Comparison of ENCODE assay signal across 38 cellular contexts in genomic region chr4:69484011-69484410, GRCh38. TPM values are rescaled to one million over a fixed set of nuclear protein-coding genes. Genes with fewer than 3 reads are reported as not detected.
"Had no signal": no experiment of that assay in that cellular context is flagged by ENCODE, and none has a peak within 500 bp of the region (broad histone marks: within the 10 kb centered on the region; RNA-seq: fewer than 3 reads in every experiment).

No MANE protein-coding gene starts in this region.

- H3K27ac ChIP-seq: adrenal gland, body of pancreas, brain microvascular endothelial cell, breast epithelium, VCaP had no signal

- H3K36me3 Mint-ChIP-seq: activated CD4-positive, alpha-beta memory T cell treated with anti-CD3 and anti-CD28 coated beads for 36 hours; activated naive CD4-positive, alpha-beta T cell treated with anti-CD3 and anti-CD28 coated beads, Interleukin-2, amount 50 U/mL, for 72 hours; activated naive CD8-positive, alpha-beta T cell treated with anti-CD3 and anti-CD28 coated beads for 36 hours had no signal

- H3K9me3 Mint-ChIP-seq: activated CD4-positive, alpha-beta memory T cell treated with anti-CD3 and anti-CD28 coated beads for 36 hours; activated CD4-positive, alpha-beta T cell treated with anti-CD3 and anti-CD28 coated beads, Interleukin-2, amount 10 ng/mL, durations not matched to agents 24 days and 14 days; activated CD8-positive, alpha-beta T cell treated with anti-CD3 and anti-CD28 coated beads for 36 hours; activated naive CD8-positive, alpha-beta T cell treated with anti-CD3 and anti-CD28 coated beads for 36 hours; activated T-cell treated with anti-CD3 and anti-CD28 coated beads, Interleukin-2, amount 50 U/mL, for 4 hours; activated T-helper 1 cell treated with anti-CD3 and anti-CD28 coated beads, Interleukin-12 subunit alpha, Interleukin-12 subunit beta, Interleukin-2, Interleukin-4 antibody, amounts not matched to agents 30 ng/mL and 10 ng/mL and 1 ng/mL, durations not matched to agents 14 hours and 24 hours and 36 hours; T-helper 1 cell treated with Interleukin-12 subunit alpha and Interleukin-12 subunit beta and Interleukin-4 antibody, amounts not matched to agents 30 μg/mL and 1 μg/mL, for 36 hours; T-helper 2 cell treated with Interferon-gamma antibody and Interleukin-4, amounts not matched to agents 5 μg/mL and 100 μg/mL, for 36 hours had no signal

- H3K4me3 Mint-ChIP-seq: activated B cell treated with CpG ODN at 0.5 μM for 24 hours; activated CD4-positive, alpha-beta memory T cell treated with anti-CD3 and anti-CD28 coated beads for 36 hours; activated CD4-positive, alpha-beta T cell treated with anti-CD3 and anti-CD28 coated beads, Interleukin-2, amount 10 ng/mL, durations not matched to agents 24 days and 14 days; activated CD8-positive, alpha-beta T cell treated with anti-CD3 and anti-CD28 coated beads for 36 hours; activated naive CD4-positive, alpha-beta T cell treated with anti-CD3 and anti-CD28 coated beads for 36 hours; activated naive CD8-positive, alpha-beta T cell treated with anti-CD3 and anti-CD28 coated beads for 36 hours; activated T-cell treated with anti-CD3 and anti-CD28 coated beads, Interleukin-2, amount 50 U/mL, for 4 hours; activated T-cell treated with anti-CD3 and anti-CD28 coated beads, Interleukin-2, amount 50 U/mL, for 72 hours; activated T-helper 1 cell treated with anti-CD3 and anti-CD28 coated beads, Interleukin-12 subunit alpha, Interleukin-12 subunit beta, Interleukin-2, Interleukin-4 antibody, amounts not matched to agents 30 ng/mL and 10 ng/mL and 1 ng/mL, durations not matched to agents 14 hours and 24 hours and 36 hours; activated T-helper 17 cell treated with anti-CD3 and anti-CD28 coated beads, Interleukin-2, amount 50 U/mL, for 72 hours; T-helper 1 cell treated with Interleukin-12 subunit alpha and Interleukin-12 subunit beta and Interleukin-4 antibody, amounts not matched to agents 30 μg/mL and 1 μg/mL, for 36 hours; T-helper 2 cell treated with Interferon-gamma antibody and Interleukin-4, amounts not matched to agents 5 μg/mL and 100 μg/mL, for 36 hours had no signal

- DNase-seq: activated B cell treated with CpG ODN at 0.5 μM for 24 hours; activated CD4-positive, alpha-beta memory T cell treated with anti-CD3 and anti-CD28 coated beads for 36 hours; activated CD4-positive, alpha-beta T cell treated with anti-CD3 and anti-CD28 coated beads for 4 hours; activated CD4-positive, alpha-beta T cell treated with anti-CD3 and anti-CD28 coated beads, Interleukin-2, amount 10 ng/mL, durations not matched to agents 24 days and 14 days; activated CD4-positive, alpha-beta T cell treated with anti-CD3 and anti-CD28 coated beads, Interleukin-2, amount 50 U/mL, for 1 hour; activated CD4-positive, alpha-beta T cell treated with anti-CD3 and anti-CD28 coated beads, Interleukin-2, amount 50 U/mL, for 4 hours; activated CD4-positive, CD25-positive, alpha-beta regulatory T cell treated with anti-CD3 and anti-CD28 coated beads, Interleukin-2, amount 50 U/mL, for 72 hours; activated CD8-positive, alpha-beta memory T cell treated with anti-CD3 and anti-CD28 coated beads, Interleukin-2, amount 50 U/mL, for 4 hours; activated CD8-positive, alpha-beta T cell treated with anti-CD3 and anti-CD28 coated beads for 36 hours; activated effector memory CD4-positive, alpha-beta T cell treated with anti-CD3 and anti-CD28 coated beads, Interleukin-2, amount 50 U/mL, for 16 hours; activated gamma-delta T cell treated with Interleukin-2 at 50 U/mL for 16 hours; activated naive CD4-positive, alpha-beta T cell; activated naive CD4-positive, alpha-beta T cell treated with anti-CD3 and anti-CD28 coated beads for 36 hours; activated naive CD4-positive, alpha-beta T cell treated with anti-CD3 and anti-CD28 coated beads, Interleukin-2, amount 50 U/mL, for 16 hours; activated naive CD8-positive, alpha-beta T cell treated with anti-CD3 and anti-CD28 coated beads for 36 hours; activated T-cell treated with anti-CD3 and anti-CD28 coated beads for 4 hours; activated T-cell treated with anti-CD3 and anti-CD28 coated beads, Interleukin-2, amount 50 U/mL, for 1 hour; activated T-cell treated with anti-CD3 and anti-CD28 coated beads, Interleukin-2, amount 50 U/mL, for 4 hours; activated T-cell treated with anti-CD3 and anti-CD28 coated beads, Interleukin-2, amount 50 U/mL, for 72 hours; adrenal gland; amniotic stem cell; aorta; body of pancreas; brain microvascular endothelial cell; central memory CD4-positive, alpha-beta T cell; T-helper 1 cell; T-helper 2 cell; T-helper 9 cell had no signal

- H3K27me3 Mint-ChIP-seq: activated B cell treated with CpG ODN at 0.5 μM for 24 hours; activated CD4-positive, alpha-beta memory T cell treated with anti-CD3 and anti-CD28 coated beads for 36 hours; activated CD4-positive, alpha-beta T cell treated with anti-CD3 and anti-CD28 coated beads, Interleukin-2, amount 10 ng/mL, durations not matched to agents 24 days and 14 days; activated CD8-positive, alpha-beta T cell treated with anti-CD3 and anti-CD28 coated beads for 36 hours; activated naive CD8-positive, alpha-beta T cell treated with anti-CD3 and anti-CD28 coated beads for 36 hours; activated T-helper 17 cell treated with anti-CD3 and anti-CD28 coated beads, Interleukin-2, amount 50 U/mL, for 72 hours had no signal

- H3K4me3 ChIP-seq: adrenal gland, body of pancreas, breast epithelium had no signal

- H3K36me3 ChIP-seq: adrenal gland, brain microvascular endothelial cell, breast epithelium had no signal

- H3K4me1 Mint-ChIP-seq: activated B cell treated with CpG ODN at 0.5 μM for 24 hours; activated CD4-positive, alpha-beta T cell treated with anti-CD3 and anti-CD28 coated beads, Interleukin-2, amount 10 ng/mL, durations not matched to agents 24 days and 14 days; activated naive CD8-positive, alpha-beta T cell treated with anti-CD3 and anti-CD28 coated beads for 36 hours; activated T-helper 17 cell treated with anti-CD3 and anti-CD28 coated beads, Interleukin-2, amount 50 U/mL, for 72 hours had no signal

- H3K4me1 ChIP-seq: adrenal gland, body of pancreas, breast epithelium had no signal

- H3K9me3 ChIP-seq: adrenal gland, body of pancreas, breast epithelium had no signal

- H3K27ac Mint-ChIP-seq: activated B cell treated with CpG ODN at 0.5 μM for 24 hours; activated CD4-positive, alpha-beta memory T cell treated with anti-CD3 and anti-CD28 coated beads for 36 hours; activated CD4-positive, alpha-beta T cell treated with anti-CD3 and anti-CD28 coated beads, Interleukin-2, amount 10 ng/mL, durations not matched to agents 24 days and 14 days; activated CD8-positive, alpha-beta T cell treated with anti-CD3 and anti-CD28 coated beads for 36 hours; activated naive CD4-positive, alpha-beta T cell treated with anti-CD3 and anti-CD28 coated beads for 36 hours; activated naive CD4-positive, alpha-beta T cell treated with anti-CD3 and anti-CD28 coated beads, Interleukin-2, amount 50 U/mL, for 72 hours; activated naive CD8-positive, alpha-beta T cell treated with anti-CD3 and anti-CD28 coated beads for 36 hours; activated T-cell treated with anti-CD3 and anti-CD28 coated beads, Interleukin-2, amount 50 U/mL, for 72 hours; activated T-helper 1 cell treated with anti-CD3 and anti-CD28 coated beads, Interleukin-12 subunit alpha, Interleukin-12 subunit beta, Interleukin-2, Interleukin-4 antibody, amounts not matched to agents 30 ng/mL and 10 ng/mL and 1 ng/mL, durations not matched to agents 14 hours and 24 hours and 36 hours; activated T-helper 17 cell treated with anti-CD3 and anti-CD28 coated beads, Interleukin-2, amount 50 U/mL, for 72 hours; T-helper 1 cell treated with Interleukin-12 subunit alpha and Interleukin-12 subunit beta and Interleukin-4 antibody, amounts not matched to agents 30 μg/mL and 1 μg/mL, for 36 hours; T-helper 2 cell treated with Interferon-gamma antibody and Interleukin-4, amounts not matched to agents 5 μg/mL and 100 μg/mL, for 36 hours had no signal

- H3K27me3 ChIP-seq: adrenal gland, body of pancreas, brain microvascular endothelial cell, breast epithelium had no signal

RNA-seq across cellular contexts. Expression of gene UGT2B4, which starts 11.7 kb away (rescaled TPM):
- total RNA-seq: activated B cell treated with CpG ODN at 0.5 μM for 24 hours; activated CD4-positive, alpha-beta memory T cell treated with anti-CD3 and anti-CD28 coated beads for 36 hours; activated CD4-positive, alpha-beta T cell treated with anti-CD3 and anti-CD28 coated beads, Interleukin-2, amount 10 ng/mL, durations not matched to agents 24 days and 14 days; activated CD8-positive, alpha-beta memory T cell treated with anti-CD3 and anti-CD28 coated beads for 36 hours; activated CD8-positive, alpha-beta T cell treated with anti-CD3 and anti-CD28 coated beads for 36 hours; activated naive CD4-positive, alpha-beta T cell treated with anti-CD3 and anti-CD28 coated beads for 36 hours; activated naive CD4-positive, alpha-beta T cell treated with anti-CD3 and anti-CD28 coated beads, Interleukin-2, amount 50 U/mL, for 72 hours; activated naive CD8-positive, alpha-beta T cell treated with anti-CD3 and anti-CD28 coated beads for 36 hours; activated T-cell treated with anti-CD3 and anti-CD28 coated beads, Interleukin-2, amount 50 U/mL, for 72 hours; activated T-helper 1 cell treated with anti-CD3 and anti-CD28 coated beads, Interleukin-12 subunit alpha, Interleukin-12 subunit beta, Interleukin-2, Interleukin-4 antibody, amounts not matched to agents 30 ng/mL and 10 ng/mL and 1 ng/mL, durations not matched to agents 14 hours and 24 hours and 36 hours; activated T-helper 17 cell treated with anti-CD3 and anti-CD28 coated beads, Interleukin-2, amount 50 U/mL, for 72 hours; aorta; body of pancreas; breast epithelium; cardiac septum; chondrocyte had no signal
- polyA plus RNA-seq: aorta had no signal
